In genomic region chr12:113298472-113298817, GRCh38 we compare ENCODE assay signal across 16 cellular contexts. TPM values are rescaled to one million over a fixed set of nuclear protein-coding genes. Genes with fewer than 3 reads are reported as not detected.
DNase-seq lines count a peak whose midpoint lies in the region; ATAC-seq and TF ChIP-seq lines count a peak whose summit lies in the region.
"Had no signal": no experiment of that assay in that cellular context is flagged by ENCODE, and none has a peak within 500 bp of the region (broad histone marks: within the 10 kb centered on the region; RNA-seq: fewer than 3 reads in every experiment).

No MANE protein-coding gene starts in this region.

- WGBS in thyroid gland, 2 donors: 79 to 85% methylated on average over 5 of the region's 5 CpGs

- DNase-seq in T-helper 1 cell (no peak), nephron progenitor cell (no peak), thyroid gland (no peak), NCI-H2227 (lab: John Stamatoyannopoulos, UW; ENCODE audit: unreplicated experiment) (no peak)
- DNase-seq: activated CD8-positive, alpha-beta memory T cell treated with anti-CD3 and anti-CD28 coated beads, Interleukin-2, amount 50 U/mL, for 4 hours; CD8-positive, alpha-beta T cell; KBM-7; NCI-H345; PC-9; SW 1271 had no signal

- intact Hi-C loops in dendritic cell treated with granulocyte-macrophage colony-stimulating factor and Interleukin-4, amounts not matched to agents 40 ng/mL and 50 ng/mL, for 4 days (cut with micrococcal nuclease): no loop called here
- intact Hi-C loops in thyroid gland (cut with DNase I): no loop called here

- no peak overlapping the region for H3K4me3 ChIP-seq in thyroid gland (replicated peaks in 1 of 3)
- H3K4me3 ChIP-seq: PC-9 had no signal

- H3K4me1 ChIP-seq in thyroid gland: peaks cover 32 to 35% of the 10 kb centered on the region in 2 donors

- no peaks in the 10 kb centered on the region for H3K27me3 ChIP-seq in thyroid gland

- no peaks in the 10 kb centered on the region for H3K9me3 Mint-ChIP-seq in T-helper 1 cell treated with Interleukin-12 subunit alpha and Interleukin-12 subunit beta and Interleukin-4 antibody, amounts not matched to agents 30 μg/mL and 1 μg/mL, for 36 hours
- H3K9me3 Mint-ChIP-seq in dendritic cell treated with granulocyte-macrophage colony-stimulating factor and Interleukin-4, amounts not matched to agents 40 ng/mL and 50 ng/mL, for 4 days: no peaks in the 10 kb centered on the region
- no peaks in the 10 kb centered on the region for H3K9me3 Mint-ChIP-seq in nephron progenitor cell
- H3K9me3 Mint-ChIP-seq: CD8-positive, alpha-beta T cell had no signal

- TF ChIP-seq POLR2A in thyroid gland (IDR thresholded peaks at IDR 0.05): no peak

- H3K4me1 Mint-ChIP-seq in T-helper 1 cell treated with Interleukin-12 subunit alpha and Interleukin-12 subunit beta and Interleukin-4 antibody, amounts not matched to agents 30 μg/mL and 1 μg/mL, for 36 hours (ENCODE audit: low read depth): peaks cover 11% of the 10 kb centered on the region
- H3K4me1 Mint-ChIP-seq in dendritic cell treated with granulocyte-macrophage colony-stimulating factor and Interleukin-4, amounts not matched to agents 40 ng/mL and 50 ng/mL, for 4 days (ENCODE audit: low read depth): peaks cover 31% of the 10 kb centered on the region
- H3K4me1 Mint-ChIP-seq in nephron progenitor cell: peaks cover 45% of the 10 kb centered on the region

- peak overlapping the region; percentile 85 to 95 (median 92) for H3K27ac ChIP-seq in thyroid gland
- H3K27ac ChIP-seq: parathyroid adenoma had no signal

- H3K27me3 Mint-ChIP-seq in T-helper 1 cell treated with Interleukin-12 subunit alpha and Interleukin-12 subunit beta and Interleukin-4 antibody, amounts not matched to agents 30 μg/mL and 1 μg/mL, for 36 hours (ENCODE audit: low read depth): no peaks in the 10 kb centered on the region
- H3K27me3 Mint-ChIP-seq in dendritic cell treated with granulocyte-macrophage colony-stimulating factor and Interleukin-4, amounts not matched to agents 40 ng/mL and 50 ng/mL, for 4 days: no peaks in the 10 kb centered on the region
- H3K27me3 Mint-ChIP-seq in nephron progenitor cell (ENCODE audit: low read depth, poor library complexity): peaks cover 3% of the 10 kb centered on the region

- ATAC-seq in GM18502 (IDR thresholded peaks at IDR 0.05; ENCODE audit: poor library complexity, unreplicated experiment) (no peak), HG03095 (IDR thresholded peaks at IDR 0.05; ENCODE audit: unreplicated experiment) (no peak)
- ATAC-seq: activated CD4-positive, CD25-positive, alpha-beta regulatory T cell treated with anti-CD3 and anti-CD28 coated beads, Interleukin-2, amount 50 U/mL, for 24 hours; CD8-positive, alpha-beta T cell had no signal

- TF ChIP-seq CTCF in nephron progenitor cell (IDR thresholded peaks at IDR 0.05) (no peak), thyroid gland (IDR thresholded peaks at IDR 0.05) (no peak)

- no peak overlapping the region for H3K4me3 Mint-ChIP-seq in T-helper 1 cell treated with Interleukin-12 subunit alpha and Interleukin-12 subunit beta and Interleukin-4 antibody, amounts not matched to agents 30 μg/mL and 1 μg/mL, for 36 hours
- H3K4me3 Mint-ChIP-seq in dendritic cell treated with granulocyte-macrophage colony-stimulating factor and Interleukin-4, amounts not matched to agents 40 ng/mL and 50 ng/mL, for 4 days: no peak overlapping the region
- H3K4me3 Mint-ChIP-seq in nephron progenitor cell: no peak overlapping the region
- H3K4me3 Mint-ChIP-seq: CD8-positive, alpha-beta T cell had no signal

- peak overlapping the region; percentile 52 for H3K27ac Mint-ChIP-seq in T-helper 1 cell treated with Interleukin-12 subunit alpha and Interleukin-12 subunit beta and Interleukin-4 antibody, amounts not matched to agents 30 μg/mL and 1 μg/mL, for 36 hours
- peak overlapping the region; percentile 62 for H3K27ac Mint-ChIP-seq in dendritic cell treated with granulocyte-macrophage colony-stimulating factor and Interleukin-4, amounts not matched to agents 40 ng/mL and 50 ng/mL, for 4 days
- H3K27ac Mint-ChIP-seq in nephron progenitor cell: peak overlapping the region; percentile 42
- H3K27ac Mint-ChIP-seq: CD8-positive, alpha-beta T cell had no signal

- no peaks in the 10 kb centered on the region for H3K9me3 ChIP-seq in thyroid gland

- H3K36me3 Mint-ChIP-seq in T-helper 1 cell treated with Interleukin-12 subunit alpha and Interleukin-12 subunit beta and Interleukin-4 antibody, amounts not matched to agents 30 μg/mL and 1 μg/mL, for 36 hours (ENCODE audit: low read depth): peaks cover 21% of the 10 kb centered on the region
- H3K36me3 Mint-ChIP-seq in dendritic cell treated with granulocyte-macrophage colony-stimulating factor and Interleukin-4, amounts not matched to agents 40 ng/mL and 50 ng/mL, for 4 days (ENCODE audit: low read depth): peaks cover 100% of the 10 kb centered on the region
- peaks cover 2% of the 10 kb centered on the region for H3K36me3 Mint-ChIP-seq in nephron progenitor cell (ENCODE audit: low read depth)

- H3K36me3 ChIP-seq in thyroid gland: peaks cover 26 to 34% of the 10 kb centered on the region in 2 donors

RNA-seq across cellular contexts. Expression of gene SLC8B1, which starts 36.5 kb away (rescaled TPM):
- 10 to 100 TPM; 23.3 to 50.5 (median 30.7) TPM for total RNA-seq in thyroid gland

RNA-seq across cellular contexts. Expression of gene PLBD2, which starts 59.9 kb away (rescaled TPM):
- 10 to 100 TPM; 21.0 to 51.5 (median 44.3) TPM for total RNA-seq in thyroid gland
